ENCODE assay signal across 27 cellular contexts in the genomic region with DNA sequence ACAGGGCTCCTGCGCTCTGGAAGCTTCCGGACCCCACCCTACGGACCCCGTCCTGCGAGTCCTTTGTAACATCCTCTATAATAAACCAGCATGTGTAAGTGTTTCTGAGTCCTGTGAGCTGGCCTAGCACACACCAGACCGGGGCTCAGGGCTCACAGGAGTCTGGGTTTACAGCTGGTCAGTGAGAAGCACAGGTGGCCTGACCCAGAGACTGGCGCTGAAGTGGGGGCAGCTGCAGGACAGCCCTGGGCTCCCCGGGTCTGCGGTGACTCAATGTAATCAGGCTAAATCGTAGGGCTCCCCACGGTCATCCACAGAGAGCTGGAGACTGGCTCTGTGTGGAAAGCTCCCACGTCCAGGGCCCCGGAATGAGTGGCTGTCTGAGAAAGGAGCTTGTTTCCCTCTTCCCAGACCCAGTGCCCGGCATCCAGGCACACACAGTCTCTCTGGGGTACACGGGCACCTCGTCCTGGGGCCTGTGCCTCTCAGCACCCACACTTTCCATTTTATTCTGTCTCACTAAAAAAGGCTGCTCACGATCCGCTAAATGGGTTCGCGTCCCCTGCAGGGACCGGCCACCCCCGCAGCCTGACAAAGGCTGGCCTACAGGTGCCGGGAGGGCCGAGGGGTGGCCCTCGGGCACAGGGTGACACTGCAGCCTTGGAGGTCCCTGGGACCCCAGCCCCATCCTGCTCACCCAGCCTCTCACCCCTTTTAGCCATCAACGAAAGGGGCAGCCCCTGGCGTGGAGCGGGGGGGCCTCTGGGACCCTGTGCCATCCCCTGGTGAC. TPM values are rescaled to one million over a fixed set of nuclear protein-coding genes. Genes with fewer than 3 reads are reported as not detected.
"Had no signal": no experiment of that assay in that cellular context is flagged by ENCODE, and none has a peak within 500 bp of the region (broad histone marks: within the 10 kb centered on the region; RNA-seq: fewer than 3 reads in every experiment).

No MANE protein-coding gene starts in this region.

- H3K27ac Mint-ChIP-seq: IgD-negative memory B cell had no signal

- H3K27ac ChIP-seq: HL-60, KMS-11, RWPE1, SJSA1, SK-N-MC had no signal

- H3K4me2 ChIP-seq: KMS-11 had no signal

- DNase-seq: MV-4-11, NCI-H1048, NCI-H1105, NCI-H1417, NCI-H1436 treated with DMSO at 0.1 percent for 48 hours, NCI-H1694, NCI-H187 treated with DMSO at 0.1 percent for 48 hours, NCI-H2029 treated with DMSO at 0.1 percent for 48 hours, NCI-H2107, NCI-H226, NCI-H446, NCI-H510A, NCI-H524 treated with DMSO at 0.1 percent for 48 hours, NCI-H69, NCI-H774, PC-3, SIG-M5 had no signal

- H3K4me3 ChIP-seq: K562, SJSA1, SK-N-MC had no signal

- ATAC-seq: K562, Panc1, PC-3 had no signal

- H3K9ac ChIP-seq: KMS-11 had no signal

- H3K36me3 ChIP-seq: SJSA1 had no signal

RNA-seq across cellular contexts. Expression of gene CBFA2T3, which starts 18.9 kb away (rescaled TPM):
- total RNA-seq: LHCN-M2, MCF 10A, PC-3, SJSA1 had no signal
